ENCODE assay signal across 9 cellular contexts in the genomic region with DNA sequence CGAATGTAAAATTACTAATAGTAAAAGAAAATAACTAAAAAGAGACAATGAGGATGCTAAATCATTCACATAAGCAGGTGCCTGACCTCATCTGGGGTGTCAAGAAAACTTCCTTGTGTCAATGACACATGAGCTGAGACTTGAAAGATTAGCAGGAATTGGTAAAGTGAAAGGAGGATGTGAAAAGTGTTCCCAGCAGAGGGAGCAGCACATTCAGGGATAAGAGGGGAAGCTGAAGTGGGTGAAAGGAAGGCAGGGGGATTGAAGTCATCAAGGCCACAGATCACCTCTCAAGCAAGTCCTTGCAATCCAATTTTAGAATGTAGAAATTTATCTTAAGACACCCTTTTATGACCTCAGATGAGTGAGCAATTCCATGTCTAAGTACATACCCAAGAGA.
A peak's percentile ranks its signal among the peaks of the same experiment; 100 is the strongest.
DNase-seq lines count a peak whose midpoint lies in the region; ATAC-seq, FAIRE-seq and TF ChIP-seq lines count a peak whose summit lies in the region.
"Had no signal": no experiment of that assay in that cellular context is flagged by ENCODE, and none has a peak within 500 bp of the region (broad histone marks: within the 10 kb centered on the region; RNA-seq: fewer than 3 reads in every experiment).

No MANE protein-coding gene starts in this region.

- FAIRE-seq in keratinocyte (lab: Jason Lieb, UNC): peak; percentile 39

- no peaks in the 10 kb centered on the region for H3K36me3 ChIP-seq in keratinocyte (ENCODE audit: control insufficient read depth in 2 of 2, extremely low read depth in 1 of 2, insufficient read depth in 2 of 2, low read length in 2 of 2)
- H3K36me3 ChIP-seq in naive thymus-derived CD4-positive, alpha-beta T cell (ENCODE audit: control insufficient read depth in 2 of 3, insufficient read depth in 3 of 3, low read length in 3 of 3): no peaks in the 10 kb centered on the region

- H3K4me2 ChIP-seq in keratinocyte (ENCODE audit: control insufficient read depth, extremely low read depth, insufficient read depth, low read depth, low read length): no peak overlapping the region

- no peaks in the 10 kb centered on the region for H3K79me2 ChIP-seq in keratinocyte (ENCODE audit: control insufficient read depth, insufficient read depth, low read length)

- no peaks in the 10 kb centered on the region for H4K20me1 ChIP-seq in keratinocyte (ENCODE audit: control insufficient read depth, extremely low read depth, insufficient read depth, low read length)

- H3K27me3 ChIP-seq in keratinocyte (ENCODE audit: control insufficient read depth, extremely low read depth, insufficient read depth, low read length): no peaks in the 10 kb centered on the region
- no peaks in the 10 kb centered on the region for H3K27me3 ChIP-seq in naive thymus-derived CD4-positive, alpha-beta T cell (ENCODE audit: control insufficient read depth in 2 of 2, insufficient read depth in 2 of 2, low read length in 2 of 2)

- H3K27ac Mint-ChIP-seq in WTC11 (no peak overlapping the region), mesothelial cell of epicardium (no peak overlapping the region)
- H3K27ac Mint-ChIP-seq in naive thymus-derived CD4-positive, alpha-beta T cell: no peak overlapping the region
- H3K27ac Mint-ChIP-seq: dendritic cell treated with granulocyte-macrophage colony-stimulating factor and Interleukin-4, amounts not matched to agents 40 ng/mL and 50 ng/mL, for 4 days had no signal

- H3K4me3 Mint-ChIP-seq in WTC11 (no peak overlapping the region), mesothelial cell of epicardium (no peak overlapping the region)
- no peak overlapping the region for H3K4me3 Mint-ChIP-seq in naive thymus-derived CD4-positive, alpha-beta T cell
- H3K4me3 Mint-ChIP-seq: dendritic cell treated with granulocyte-macrophage colony-stimulating factor and Interleukin-4, amounts not matched to agents 40 ng/mL and 50 ng/mL, for 4 days had no signal

- CTCF ChIA-PET in WTC11 (lab: Charles Lee): interaction anchor here (0.7 to 8.3 kb wide), 26 partner anchors 9 to 155 kb away, joined by 3 to 147 read pairs (median 5); a partner anchor contains a TSS
- CTCF ChIA-PET in naive thymus-derived CD4-positive, alpha-beta T cell (lab: Charles Lee): no interaction called here

- no peaks in the 10 kb centered on the region for H3K36me3 Mint-ChIP-seq in WTC11
- no peaks in the 10 kb centered on the region for H3K36me3 Mint-ChIP-seq in mesothelial cell of epicardium
- no peaks in the 10 kb centered on the region for H3K36me3 Mint-ChIP-seq in naive thymus-derived CD4-positive, alpha-beta T cell

- H3K27me3 Mint-ChIP-seq in WTC11 (ENCODE audit: low read depth) (peaks cover 3% of the 10 kb centered on the region; the same call in 1 of the 2 replicates), mesothelial cell of epicardium (ENCODE audit: low read depth) (no peaks in the 10 kb centered on the region)
- H3K27me3 Mint-ChIP-seq in naive thymus-derived CD4-positive, alpha-beta T cell: peaks cover 3 to 14% (median 8%) of the 10 kb centered on the region in 5 donors
- H3K27me3 Mint-ChIP-seq: dendritic cell treated with granulocyte-macrophage colony-stimulating factor and Interleukin-4, amounts not matched to agents 40 ng/mL and 50 ng/mL, for 4 days had no signal

- no peaks in the 10 kb centered on the region for H3K9me3 ChIP-seq in keratinocyte (ENCODE audit: control insufficient read depth, low read depth, low read length)
- no peaks in the 10 kb centered on the region for H3K9me3 ChIP-seq in naive thymus-derived CD4-positive, alpha-beta T cell (ENCODE audit: control insufficient read depth in 2 of 3, low read length in 3 of 3)

- H3K9me1 ChIP-seq in keratinocyte (ENCODE audit: control insufficient read depth, extremely low read depth, insufficient read depth, low read length): no peaks in the 10 kb centered on the region

- peak; percentile 31 for DNase-seq in D341Med (ENCODE audit: low spot score)
- DNase-seq in LoVo (ENCODE audit: low spot score): peak; percentile 39
- DNase-seq in WTC11 (ENCODE audit: low spot score): peak; percentile 41
- DNase-seq in keratinocyte (ENCODE audit: low read depth, low spot score): no peak
- no peak for DNase-seq in activated gamma-delta T cell (lab: John Stamatoyannopoulos, UW)
- no peak for DNase-seq in mesothelial cell of epicardium (ENCODE audit: low spot score in 2 of 2, unreplicated experiment in 2 of 2)
- DNase-seq in activated CD8-positive, alpha-beta memory T cell treated with anti-CD3 and anti-CD28 coated beads, Interleukin-2, amount 50 U/mL, for 48 hours: no peak
- DNase-seq in naive thymus-derived CD4-positive, alpha-beta T cell: no peak

- POLR2A ChIA-PET in WTC11 (lab: Charles Lee): interaction anchor here (0.6 kb wide), 1 partner anchor 1332 kb away, joined by 3 read pairs; no protein-coding TSS in a partner anchor
- POLR2A ChIA-PET in naive thymus-derived CD4-positive, alpha-beta T cell (lab: Charles Lee): no interaction called here

- H2AFZ ChIP-seq in keratinocyte (ENCODE audit: control insufficient read depth, low read length): no peak overlapping the region

- TF ChIP-seq CTCF in WTC11 (IDR thresholded peaks at IDR 0.05) (no peak), keratinocyte (optimal IDR thresholded peaks at IDR 0.05 in 1 of 3, IDR thresholded peaks at IDR 0.05 in 1 of 3, conservative IDR thresholded peaks at IDR 0.05 in 1 of 3; ENCODE audit: extremely low read depth in 1 of 3, insufficient read depth in 2 of 3, low read length in 3 of 3) (peak; percentile 39 to 72 (median 46)), mesothelial cell of epicardium (IDR thresholded peaks at IDR 0.05; ENCODE audit: unreplicated experiment) (no peak)

- H3K4me3 ChIP-seq in keratinocyte (ENCODE audit: control insufficient read depth in 2 of 3, extremely low read depth in 1 of 3, insufficient read depth in 2 of 3, low read depth in 1 of 3, low read length in 3 of 3): no peak overlapping the region
- no peak overlapping the region for H3K4me3 ChIP-seq in naive thymus-derived CD4-positive, alpha-beta T cell (ENCODE audit: low read length)

- intact Hi-C loops in naive thymus-derived CD4-positive, alpha-beta T cell (cut with micrococcal nuclease): loop anchor here in 1 of 2 donors (5.0 kb wide), 1 partner anchor 385 kb away; no protein-coding TSS in a partner anchor

- H3K4me1 ChIP-seq in keratinocyte (ENCODE audit: control insufficient read depth, extremely low read depth, insufficient read depth, low read length): peaks cover 3% of the 10 kb centered on the region
- no peaks in the 10 kb centered on the region for H3K4me1 ChIP-seq in naive thymus-derived CD4-positive, alpha-beta T cell (ENCODE audit: control insufficient read depth in 2 of 2, insufficient read depth in 2 of 2, low read length in 2 of 2)

- H3K27ac ChIP-seq in keratinocyte (ENCODE audit: control insufficient read depth, insufficient read depth, low read length): no peak overlapping the region
- H3K27ac ChIP-seq in naive thymus-derived CD4-positive, alpha-beta T cell (ENCODE audit: low read depth, low read length): no peak overlapping the region

- H3K9ac ChIP-seq in keratinocyte (ENCODE audit: control insufficient read depth, extremely low read depth, insufficient read depth, low read length): no peak overlapping the region

- dilution Hi-C loops in keratinocyte (cut with MboI; ENCODE audit: extremely low pct_ligation_motif_present, low sequenced_read_pairs): no loop called here

- H3K4me1 Mint-ChIP-seq in WTC11 (peaks cover 6% of the 10 kb centered on the region), mesothelial cell of epicardium (peaks cover 31% of the 10 kb centered on the region)
- peaks cover 0 to 2% (median 0%) of the 10 kb centered on the region in 7 donors for H3K4me1 Mint-ChIP-seq in naive thymus-derived CD4-positive, alpha-beta T cell

- H3K9me3 Mint-ChIP-seq in WTC11: no peaks in the 10 kb centered on the region
- H3K9me3 Mint-ChIP-seq in mesothelial cell of epicardium: no peaks in the 10 kb centered on the region
- no peaks in the 10 kb centered on the region for H3K9me3 Mint-ChIP-seq in naive thymus-derived CD4-positive, alpha-beta T cell
- H3K9me3 Mint-ChIP-seq: dendritic cell treated with granulocyte-macrophage colony-stimulating factor and Interleukin-4, amounts not matched to agents 40 ng/mL and 50 ng/mL, for 4 days had no signal

- peak; percentile 88 for ATAC-seq in WTC11
- no peak for ATAC-seq in naive thymus-derived CD4-positive, alpha-beta T cell

TF ChIP-seq in WTC11, 78 proteins besides CTCF, POLR2A, EP300 and RAD21 (continues in another document):
- TF ChIP-seq, protein P1, sequence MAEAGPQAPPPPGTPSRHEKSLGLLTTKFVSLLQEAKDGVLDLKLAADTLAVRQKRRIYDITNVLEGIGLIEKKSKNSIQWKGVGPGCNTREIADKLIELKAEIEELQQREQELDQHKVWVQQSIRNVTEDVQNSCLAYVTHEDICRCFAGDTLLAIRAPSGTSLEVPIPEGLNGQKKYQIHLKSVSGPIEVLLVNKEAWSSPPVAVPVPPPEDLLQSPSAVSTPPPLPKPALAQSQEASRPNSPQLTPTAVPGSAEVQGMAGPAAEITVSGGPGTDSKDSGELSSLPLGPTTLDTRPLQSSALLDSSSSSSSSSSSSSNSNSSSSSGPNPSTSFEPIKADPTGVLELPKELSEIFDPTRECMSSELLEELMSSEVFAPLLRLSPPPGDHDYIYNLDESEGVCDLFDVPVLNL (CRISPR knock-in tag; IDR thresholded peaks at IDR 0.05; ENCODE audit: borderline replicate concordance, low read depth): no peak
- no peak for TF ChIP-seq NFYB (CRISPR knock-in tag; conservative IDR thresholded peaks at IDR 0.05; ENCODE audit: low read depth)
- no peak for TF ChIP-seq ATF1 (CRISPR knock-in tag; IDR thresholded peaks at IDR 0.05)
- no peak for TF ChIP-seq ZNF423 (CRISPR knock-in tag; IDR thresholded peaks at IDR 0.05)
- no peak for TF ChIP-seq TEAD1 (CRISPR knock-in tag; IDR thresholded peaks at IDR 0.05)
- no peak for TF ChIP-seq ZNF121 (CRISPR knock-in tag; IDR thresholded peaks at IDR 0.05)
- TF ChIP-seq, protein P2, sequence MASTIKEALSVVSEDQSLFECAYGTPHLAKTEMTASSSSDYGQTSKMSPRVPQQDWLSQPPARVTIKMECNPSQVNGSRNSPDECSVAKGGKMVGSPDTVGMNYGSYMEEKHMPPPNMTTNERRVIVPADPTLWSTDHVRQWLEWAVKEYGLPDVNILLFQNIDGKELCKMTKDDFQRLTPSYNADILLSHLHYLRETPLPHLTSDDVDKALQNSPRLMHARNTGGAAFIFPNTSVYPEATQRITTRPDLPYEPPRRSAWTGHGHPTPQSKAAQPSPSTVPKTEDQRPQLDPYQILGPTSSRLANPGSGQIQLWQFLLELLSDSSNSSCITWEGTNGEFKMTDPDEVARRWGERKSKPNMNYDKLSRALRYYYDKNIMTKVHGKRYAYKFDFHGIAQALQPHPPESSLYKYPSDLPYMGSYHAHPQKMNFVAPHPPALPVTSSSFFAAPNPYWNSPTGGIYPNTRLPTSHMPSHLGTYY (CRISPR knock-in tag; IDR thresholded peaks at IDR 0.05): no peak
- TF ChIP-seq, protein P3, sequence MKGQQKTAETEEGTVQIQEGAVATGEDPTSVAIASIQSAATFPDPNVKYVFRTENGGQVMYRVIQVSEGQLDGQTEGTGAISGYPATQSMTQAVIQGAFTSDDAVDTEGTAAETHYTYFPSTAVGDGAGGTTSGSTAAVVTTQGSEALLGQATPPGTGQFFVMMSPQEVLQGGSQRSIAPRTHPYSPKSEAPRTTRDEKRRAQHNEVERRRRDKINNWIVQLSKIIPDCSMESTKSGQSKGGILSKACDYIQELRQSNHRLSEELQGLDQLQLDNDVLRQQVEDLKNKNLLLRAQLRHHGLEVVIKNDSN (CRISPR knock-in tag; IDR thresholded peaks at IDR 0.05): no peak

Comparison
In these comparisons a context has a peak if more than half of its experiments do, and no peak if none do; other contexts are left out.
1. DNase-seq: peak in D341Med (single experiment), LoVo (single experiment) and WTC11 (single experiment); none in keratinocyte (single experiment), activated gamma-delta T cell (single experiment), mesothelial cell of epicardium (0 of 2), activated CD8-positive, alpha-beta memory T cell treated with anti-CD3 and anti-CD28 coated beads, Interleukin-2, amount 50 U/mL, for 48 hours (single experiment) and naive thymus-derived CD4-positive, alpha-beta T cell (0 of 9).
2. CTCF ChIP-seq: peak in keratinocyte (3 of 3); none in WTC11 (single experiment) and mesothelial cell of epicardium (single experiment).